In the genomic region with DNA sequence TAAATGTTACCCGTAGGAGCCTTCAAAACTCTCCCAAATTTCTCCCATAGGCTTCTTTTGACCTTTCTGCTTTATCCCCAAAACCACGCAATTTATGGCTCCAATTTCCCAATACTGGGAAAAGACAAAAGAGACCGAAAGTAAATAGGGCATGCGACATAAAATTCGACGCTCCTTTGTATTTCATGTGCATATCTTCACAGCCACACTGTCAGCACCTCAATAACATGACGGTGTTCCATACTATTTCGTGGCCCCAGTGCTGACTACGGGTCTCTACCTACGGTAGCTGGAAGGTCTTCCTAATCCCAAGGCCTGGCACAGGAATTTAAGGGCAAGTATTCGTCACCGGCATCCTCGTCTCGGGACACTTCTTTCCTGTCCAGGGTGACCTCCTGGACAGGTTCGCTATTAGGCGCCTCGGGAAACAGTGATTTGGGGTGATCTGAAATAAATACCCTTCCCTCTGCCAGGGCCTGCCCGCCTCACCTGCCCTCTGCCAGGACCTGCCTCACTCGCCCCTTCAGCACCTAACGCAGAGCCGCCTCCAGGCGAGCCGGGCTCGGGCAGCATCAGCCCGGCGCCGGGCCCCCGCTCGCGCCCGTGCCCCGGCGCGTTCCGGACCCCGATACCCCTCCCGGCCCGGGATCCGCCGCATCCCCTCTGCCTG, we compare ENCODE assay signal across 8 cellular contexts. TPM values are rescaled to one million over a fixed set of nuclear protein-coding genes. Genes with fewer than 3 reads are reported as not detected.
DNase-seq lines count a peak whose midpoint lies in the region; ATAC-seq lines count a peak whose summit lies in the region.

No MANE protein-coding gene starts in this region.

- DNase-seq in NCI-H1105 treated with DMSO at 0.1 percent for 48 hours (lab: John Stamatoyannopoulos, UW) (peak; percentile 48), left colon (peak; percentile 54 to 68), amniotic stem cell (lab: John Stamatoyannopoulos, UW) (no peak)
- peak; percentile 32 to 52 (median 42) for DNase-seq in activated CD4-positive, CD25-positive, alpha-beta regulatory T cell (lab: John Stamatoyannopoulos, UW)
- peak; percentile 48 to 49 for DNase-seq in central memory CD8-positive, alpha-beta T cell (ENCODE audit: low spot score in 2 of 2)
- DNase-seq in stimulated activated CD4-positive, alpha-beta T cell treated with anti-CD3 and anti-CD28 coated beads, Interleukin-2, amount 100 ng/mL, for 24 hours, result peak; percentile 73 to 74

- H3K36me3 Mint-ChIP-seq in central memory CD8-positive, alpha-beta T cell (ENCODE audit: insufficient read depth), result peaks cover 4% of the 10 kb centered on the region

- peak; percentile 63 for ATAC-seq in GM18502 (IDR thresholded peaks at IDR 0.05; ENCODE audit: poor library complexity, unreplicated experiment)
- ATAC-seq in HG02588 (IDR thresholded peaks at IDR 0.05; ENCODE audit: unreplicated experiment), result peak; percentile 54
- ATAC-seq in central memory CD8-positive, alpha-beta T cell (replicated peaks; ENCODE audit: extremely low read depth, poor library complexity, severe bottlenecking), result peak; percentile 85
- peak; percentile 61 for ATAC-seq in left colon

- H3K4me3 Mint-ChIP-seq in central memory CD8-positive, alpha-beta T cell, result peak overlapping the region; percentile 81

- intact Hi-C loops in left colon (cut with DNase I, micrococcal nuclease), result no loop called here

- H3K27ac Mint-ChIP-seq in central memory CD8-positive, alpha-beta T cell (ENCODE audit: low read depth), result peak overlapping the region; percentile 66

- H3K27me3 Mint-ChIP-seq in central memory CD8-positive, alpha-beta T cell, result no peaks in the 10 kb centered on the region

- H3K9me3 Mint-ChIP-seq in central memory CD8-positive, alpha-beta T cell, result no peaks in the 10 kb centered on the region

- peaks cover 17% of the 10 kb centered on the region for H3K4me1 Mint-ChIP-seq in central memory CD8-positive, alpha-beta T cell

RNA-seq across cellular contexts. Expression of gene DTNB, which starts 0.7 kb away (rescaled TPM):
- total RNA-seq in left colon, result 1 to 10 TPM; 5.0 to 6.9 TPM
